26 cellular contexts compared by ENCODE assay signal in the genomic region with DNA sequence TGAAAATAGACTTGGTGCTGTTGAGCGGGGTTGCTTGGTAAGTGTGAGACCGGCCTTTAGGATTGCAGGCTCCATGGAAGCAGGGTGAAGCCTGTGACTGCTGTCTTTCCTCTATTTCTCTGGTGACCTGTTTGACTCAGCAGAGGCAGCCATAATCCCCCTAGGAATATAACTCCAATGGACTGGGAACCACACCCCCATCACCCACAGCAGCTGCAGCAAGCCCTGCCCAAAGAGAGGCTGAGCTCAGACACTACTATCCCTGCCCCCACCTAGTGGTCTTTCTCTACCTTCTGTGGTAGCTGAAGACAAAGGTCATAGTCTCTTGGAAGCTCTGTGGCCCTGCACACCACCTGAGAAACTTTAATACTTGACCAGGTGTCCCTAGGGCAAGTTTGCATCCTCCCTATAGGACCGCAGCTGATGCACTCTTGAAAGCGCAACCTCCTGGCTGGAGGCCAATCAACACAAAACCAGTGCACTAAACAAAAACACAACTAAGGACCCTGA.
"Had no signal": no experiment of that assay in that cellular context is flagged by ENCODE, and none has a peak within 500 bp of the region (broad histone marks: within the 10 kb centered on the region; RNA-seq: fewer than 3 reads in every experiment).

No MANE protein-coding gene starts in this region.

- H3K36me3 Mint-ChIP-seq: activated CD8-positive, alpha-beta memory T cell treated with anti-CD3 and anti-CD28 coated beads, Interleukin-2, amount 10 ng/mL, durations not matched to agents 7 days and 5 days; activated naive CD4-positive, alpha-beta T cell treated with anti-CD3 and anti-CD28 coated beads, Interleukin-2, amount 50 U/mL, for 24 hours; WTC11 had no signal

- H3K4me1 Mint-ChIP-seq: activated CD8-positive, alpha-beta memory T cell treated with anti-CD3 and anti-CD28 coated beads, Interleukin-2, amount 10 ng/mL, durations not matched to agents 7 days and 5 days; activated naive CD4-positive, alpha-beta T cell treated with anti-CD3 and anti-CD28 coated beads, Interleukin-2, amount 50 U/mL, for 24 hours; IgD-negative memory B cell had no signal

- ATAC-seq: activated CD8-positive, alpha-beta memory T cell treated with anti-CD3 and anti-CD28 coated beads, Interleukin-2, amount 10 ng/mL, durations not matched to agents 7 days and 5 days; SK-N-SH treated with all-trans-retinoic acid at 6 μM for 48 hours; WTC11 had no signal

- H3K36me3 ChIP-seq: breast epithelium, Peyer's patch, SJSA1 had no signal

- H3K4me1 ChIP-seq: breast epithelium, Peyer's patch, SJSA1 had no signal

- H3K4me3 ChIP-seq: breast epithelium, Peyer's patch, SJSA1 had no signal

- H3K9me3 ChIP-seq: breast epithelium, Peyer's patch, SJSA1 had no signal

- H3K27me3 ChIP-seq: breast epithelium, Peyer's patch, SJSA1 had no signal

- H3K4me3 Mint-ChIP-seq: activated CD8-positive, alpha-beta memory T cell treated with anti-CD3 and anti-CD28 coated beads, Interleukin-2, amount 10 ng/mL, durations not matched to agents 7 days and 5 days; activated naive CD4-positive, alpha-beta T cell treated with anti-CD3 and anti-CD28 coated beads, Interleukin-2, amount 50 U/mL, for 24 hours; activated T-cell treated with anti-CD3 and anti-CD28 coated beads, Interleukin-2, amount 50 U/mL, for 24 hours; activated T-helper 1 cell treated with anti-CD3 and anti-CD28 coated beads, Interleukin-12 subunit alpha, Interleukin-12 subunit beta, Interleukin-2, Interleukin-4 antibody, amounts not matched to agents 30 ng/mL and 10 ng/mL and 1 ng/mL, durations not matched to agents 14 hours and 24 hours and 36 hours; IgD-negative memory B cell; T-helper 2 cell treated with Interferon-gamma antibody and Interleukin-4, amounts not matched to agents 5 μg/mL and 100 μg/mL, for 36 hours; WTC11 had no signal

- H3K9me3 Mint-ChIP-seq: activated naive CD4-positive, alpha-beta T cell treated with anti-CD3 and anti-CD28 coated beads, Interleukin-2, amount 50 U/mL, for 24 hours; activated T-cell treated with anti-CD3 and anti-CD28 coated beads, Interleukin-2, amount 50 U/mL, for 24 hours; activated T-helper 1 cell treated with anti-CD3 and anti-CD28 coated beads, Interleukin-12 subunit alpha, Interleukin-12 subunit beta, Interleukin-2, Interleukin-4 antibody, amounts not matched to agents 30 ng/mL and 10 ng/mL and 1 ng/mL, durations not matched to agents 14 hours and 24 hours and 36 hours; T-helper 2 cell treated with Interferon-gamma antibody and Interleukin-4, amounts not matched to agents 5 μg/mL and 100 μg/mL, for 36 hours; WTC11 had no signal

- H3K27ac Mint-ChIP-seq: activated CD8-positive, alpha-beta memory T cell treated with anti-CD3 and anti-CD28 coated beads, Interleukin-2, amount 10 ng/mL, durations not matched to agents 7 days and 5 days; activated naive CD4-positive, alpha-beta T cell treated with anti-CD3 and anti-CD28 coated beads, Interleukin-2, amount 50 U/mL, for 24 hours; activated T-cell treated with anti-CD3 and anti-CD28 coated beads, Interleukin-2, amount 50 U/mL, for 24 hours; activated T-helper 1 cell treated with anti-CD3 and anti-CD28 coated beads, Interleukin-12 subunit alpha, Interleukin-12 subunit beta, Interleukin-2, Interleukin-4 antibody, amounts not matched to agents 30 ng/mL and 10 ng/mL and 1 ng/mL, durations not matched to agents 14 hours and 24 hours and 36 hours; IgD-negative memory B cell; T-helper 2 cell treated with Interferon-gamma antibody and Interleukin-4, amounts not matched to agents 5 μg/mL and 100 μg/mL, for 36 hours; WTC11 had no signal

- DNase-seq: activated CD4-positive, alpha-beta T cell treated with anti-CD3 and anti-CD28 coated beads for 48 hours; activated CD4-positive, alpha-beta T cell treated with anti-CD3 and anti-CD28 coated beads, Interleukin-2, amount 50 U/mL, for 4 hours; activated CD4-positive, CD25-positive, alpha-beta regulatory T cell treated with anti-CD3 and anti-CD28 coated beads, Interleukin-2, amount 50 U/mL, for 72 hours; activated CD8-positive, alpha-beta memory T cell treated with anti-CD3 and anti-CD28 coated beads, Interleukin-2, amount 10 ng/mL, durations not matched to agents 7 days and 5 days; activated effector memory CD4-positive, alpha-beta T cell treated with Interleukin-2 at 50 U/mL for 16 hours; activated naive CD4-positive, alpha-beta T cell; activated T-cell treated with anti-CD3 and anti-CD28 coated beads, Interleukin-2, amount 50 U/mL, for 24 hours; aorta; central memory CD4-positive, alpha-beta T cell; KG1; NCI-H1092; NCI-H1417; NCI-H1930; NCI-H2107; NCI-H446; NCI-H526; Peyer's patch; SW 1271 had no signal

- H3K27ac ChIP-seq: breast epithelium, Peyer's patch, SJSA1 had no signal
